1 cellular context compared by ENCODE assay signal in the genomic region with DNA sequence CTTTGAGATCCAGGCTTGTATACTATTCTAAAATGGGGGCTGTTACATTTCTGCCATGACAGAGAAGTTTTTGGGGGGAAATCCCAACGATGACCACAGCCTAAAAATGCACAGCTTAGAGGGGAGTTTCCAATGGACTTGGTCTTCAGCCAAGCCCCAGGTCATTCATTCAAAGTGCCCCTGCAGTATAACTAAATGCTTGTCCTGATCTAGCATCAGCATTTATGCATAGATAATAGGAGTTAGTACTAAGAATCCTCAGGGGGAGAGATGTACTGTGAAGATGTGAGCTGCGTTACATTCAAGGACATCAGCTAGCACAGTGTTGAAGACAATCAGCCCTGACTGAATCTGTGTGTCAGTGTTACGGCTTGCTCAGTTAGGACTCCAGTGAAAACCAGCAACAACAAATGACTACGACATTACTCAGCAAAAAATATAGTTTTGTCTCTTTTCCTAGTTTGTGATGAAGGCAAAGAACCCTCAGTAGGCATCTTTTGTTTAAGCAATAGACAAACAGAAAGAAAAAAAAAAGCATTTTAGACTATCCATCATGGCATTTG.
A peak's percentile ranks its signal among the peaks of the same experiment; 100 is the strongest.
TF ChIP-seq lines count a peak whose summit lies in the region.

No MANE protein-coding gene starts in this region.

TF ChIP-seq in GM12878, 131 proteins besides CTCF, POLR2A, EP300 and RAD21 (continued from another document and continues in another):
- TF ChIP-seq, protein P1, sequence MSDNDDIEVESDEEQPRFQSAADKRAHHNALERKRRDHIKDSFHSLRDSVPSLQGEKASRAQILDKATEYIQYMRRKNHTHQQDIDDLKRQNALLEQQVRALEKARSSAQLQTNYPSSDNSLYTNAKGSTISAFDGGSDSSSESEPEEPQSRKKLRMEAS (IDR thresholded peaks at IDR 0.05; ENCODE audit: low read depth, low read length): no peak
- TF ChIP-seq TAF1 (IDR thresholded peaks at IDR 0.05; ENCODE audit: borderline replicate concordance, low read depth, low read length) (peak; percentile 52; the same call in 1 of the 2 replicates), SMARCA5 (IDR thresholded peaks at IDR 0.05) (peak; percentile 34; the same call in 1 of the 2 replicates), SREBF1 (IDR thresholded peaks at IDR 0.05; ENCODE audit: low read length) (no peak), SREBF2 (IDR thresholded peaks at IDR 0.05; ENCODE audit: low read length) (no peak), TCF12 (IDR thresholded peaks at IDR 0.05; ENCODE audit: low read depth, low read length) (no peak), SUZ12 (IDR thresholded peaks at IDR 0.05; ENCODE audit: unreplicated experiment) (no peak), HDAC6 (IDR thresholded peaks at IDR 0.05; ENCODE audit: unreplicated experiment) (no peak), RUNX3 (IDR thresholded peaks at IDR 0.05; ENCODE audit: low read length) (peak; percentile 94), NFIC (IDR thresholded peaks at IDR 0.05; ENCODE audit: low read depth, low read length) (peak; percentile 85), ESRRA (IDR thresholded peaks at IDR 0.05; ENCODE audit: low read length) (no peak), HDGF (IDR thresholded peaks at IDR 0.05) (no peak), TCF3 (IDR thresholded peaks at IDR 0.05; ENCODE audit: borderline replicate concordance, insufficient read depth, low read depth, low read length) (no peak), IKZF2 (IDR thresholded peaks at IDR 0.05) (no peak), NR2F1 (conservative IDR thresholded peaks at IDR 0.05) (peak; percentile 63; the same call in 1 of the 2 replicates), CREB1 (IDR thresholded peaks at IDR 0.05; ENCODE audit: low read depth) (no peak), POLR2AphosphoS2 (IDR thresholded peaks at IDR 0.05; ENCODE audit: low read depth, low read length) (no peak), DPF2 (IDR thresholded peaks at IDR 0.05) (peak; percentile 17; the same call in 1 of the 2 replicates), NKRF (conservative IDR thresholded peaks at IDR 0.05) (no peak), E2F4 (IDR thresholded peaks at IDR 0.05; ENCODE audit: low read depth, low read length) (no peak), CBFB (IDR thresholded peaks at IDR 0.05; ENCODE audit: low read depth) (peak; percentile 87), KDM1A (IDR thresholded peaks at IDR 0.05; ENCODE audit: borderline replicate concordance) (no peak), SRF (IDR thresholded peaks at IDR 0.05; ENCODE audit: low read depth in 2 of 2, low read length in 2 of 2) (no peak), PAX5 (IDR thresholded peaks at IDR 0.05; ENCODE audit: borderline replicate concordance, low read depth, low read length) (peak; percentile 58; the same call in 1 of the 2 replicates), CBX3 (IDR thresholded peaks at IDR 0.05; ENCODE audit: borderline replicate concordance, low read depth) (no peak), TCF7 (IDR thresholded peaks at IDR 0.05; ENCODE audit: borderline replicate concordance) (no peak), CBX5 (IDR thresholded peaks at IDR 0.05; ENCODE audit: low read depth) (0 out of 2 replicates have a peak, but pooled peaks have one; percentile 53), EED (IDR thresholded peaks at IDR 0.05; ENCODE audit: low read depth) (no peak; the same call in 1 of the 2 replicates), MXI1 (IDR thresholded peaks at IDR 0.05; ENCODE audit: low read depth, low read length) (0 out of 2 replicates have a peak, but pooled peaks have one; percentile 35), GATAD2B (conservative IDR thresholded peaks at IDR 0.05; ENCODE audit: low read depth) (no peak; the same call in 1 of the 2 replicates), BMI1 (IDR thresholded peaks at IDR 0.05; ENCODE audit: borderline replicate concordance) (0 out of 2 replicates have a peak, but pooled peaks have one; percentile 16), IRF4 (IDR thresholded peaks at IDR 0.05; ENCODE audit: low read depth, low read length) (no peak), BRCA1 (IDR thresholded peaks at IDR 0.05; ENCODE audit: low read depth, low read length) (no peak), NFYA (IDR thresholded peaks at IDR 0.05; ENCODE audit: borderline replicate concordance, low read depth, low read length) (no peak), NRF1 (conservative IDR thresholded peaks at IDR 0.05; ENCODE audit: low read depth, low read length) (no peak), SMAD1 (IDR thresholded peaks at IDR 0.05; ENCODE audit: low read depth, partially characterized antibody) (peak; percentile 36), PML (IDR thresholded peaks at IDR 0.05; ENCODE audit: low read length) (peak; percentile 64; the same call in 1 of the 2 replicates)
- TF ChIP-seq, protein P2, sequence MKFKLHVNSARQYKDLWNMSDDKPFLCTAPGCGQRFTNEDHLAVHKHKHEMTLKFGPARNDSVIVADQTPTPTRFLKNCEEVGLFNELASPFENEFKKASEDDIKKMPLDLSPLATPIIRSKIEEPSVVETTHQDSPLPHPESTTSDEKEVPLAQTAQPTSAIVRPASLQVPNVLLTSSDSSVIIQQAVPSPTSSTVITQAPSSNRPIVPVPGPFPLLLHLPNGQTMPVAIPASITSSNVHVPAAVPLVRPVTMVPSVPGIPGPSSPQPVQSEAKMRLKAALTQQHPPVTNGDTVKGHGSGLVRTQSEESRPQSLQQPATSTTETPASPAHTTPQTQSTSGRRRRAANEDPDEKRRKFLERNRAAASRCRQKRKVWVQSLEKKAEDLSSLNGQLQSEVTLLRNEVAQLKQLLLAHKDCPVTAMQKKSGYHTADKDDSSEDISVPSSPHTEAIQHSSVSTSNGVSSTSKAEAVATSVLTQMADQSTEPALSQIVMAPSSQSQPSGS (IDR thresholded peaks at IDR 0.05; ENCODE audit: low read length): peak; percentile 68
- TF ChIP-seq, protein P3, sequence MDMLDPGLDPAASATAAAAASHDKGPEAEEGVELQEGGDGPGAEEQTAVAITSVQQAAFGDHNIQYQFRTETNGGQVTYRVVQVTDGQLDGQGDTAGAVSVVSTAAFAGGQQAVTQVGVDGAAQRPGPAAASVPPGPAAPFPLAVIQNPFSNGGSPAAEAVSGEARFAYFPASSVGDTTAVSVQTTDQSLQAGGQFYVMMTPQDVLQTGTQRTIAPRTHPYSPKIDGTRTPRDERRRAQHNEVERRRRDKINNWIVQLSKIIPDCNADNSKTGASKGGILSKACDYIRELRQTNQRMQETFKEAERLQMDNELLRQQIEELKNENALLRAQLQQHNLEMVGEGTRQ (IDR thresholded peaks at IDR 0.05; ENCODE audit: borderline replicate concordance, low read depth, low read length): no peak
- TF ChIP-seq, protein P4, sequence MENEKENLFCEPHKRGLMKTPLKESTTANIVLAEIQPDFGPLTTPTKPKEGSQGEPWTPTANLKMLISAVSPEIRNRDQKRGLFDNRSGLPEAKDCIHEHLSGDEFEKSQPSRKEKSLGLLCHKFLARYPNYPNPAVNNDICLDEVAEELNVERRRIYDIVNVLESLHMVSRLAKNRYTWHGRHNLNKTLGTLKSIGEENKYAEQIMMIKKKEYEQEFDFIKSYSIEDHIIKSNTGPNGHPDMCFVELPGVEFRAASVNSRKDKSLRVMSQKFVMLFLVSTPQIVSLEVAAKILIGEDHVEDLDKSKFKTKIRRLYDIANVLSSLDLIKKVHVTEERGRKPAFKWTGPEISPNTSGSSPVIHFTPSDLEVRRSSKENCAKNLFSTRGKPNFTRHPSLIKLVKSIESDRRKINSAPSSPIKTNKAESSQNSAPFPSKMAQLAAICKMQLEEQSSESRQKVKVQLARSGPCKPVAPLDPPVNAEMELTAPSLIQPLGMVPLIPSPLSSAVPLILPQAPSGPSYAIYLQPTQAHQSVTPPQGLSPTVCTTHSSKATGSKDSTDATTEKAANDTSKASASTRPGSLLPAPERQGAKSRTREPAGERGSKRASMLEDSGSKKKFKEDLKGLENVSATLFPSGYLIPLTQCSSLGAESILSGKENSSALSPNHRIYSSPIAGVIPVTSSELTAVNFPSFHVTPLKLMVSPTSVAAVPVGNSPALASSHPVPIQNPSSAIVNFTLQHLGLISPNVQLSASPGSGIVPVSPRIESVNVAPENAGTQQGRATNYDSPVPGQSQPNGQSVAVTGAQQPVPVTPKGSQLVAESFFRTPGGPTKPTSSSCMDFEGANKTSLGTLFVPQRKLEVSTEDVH (IDR thresholded peaks at IDR 0.05; ENCODE audit: low read depth, partially characterized antibody): no peak
- TF ChIP-seq, protein P5, sequence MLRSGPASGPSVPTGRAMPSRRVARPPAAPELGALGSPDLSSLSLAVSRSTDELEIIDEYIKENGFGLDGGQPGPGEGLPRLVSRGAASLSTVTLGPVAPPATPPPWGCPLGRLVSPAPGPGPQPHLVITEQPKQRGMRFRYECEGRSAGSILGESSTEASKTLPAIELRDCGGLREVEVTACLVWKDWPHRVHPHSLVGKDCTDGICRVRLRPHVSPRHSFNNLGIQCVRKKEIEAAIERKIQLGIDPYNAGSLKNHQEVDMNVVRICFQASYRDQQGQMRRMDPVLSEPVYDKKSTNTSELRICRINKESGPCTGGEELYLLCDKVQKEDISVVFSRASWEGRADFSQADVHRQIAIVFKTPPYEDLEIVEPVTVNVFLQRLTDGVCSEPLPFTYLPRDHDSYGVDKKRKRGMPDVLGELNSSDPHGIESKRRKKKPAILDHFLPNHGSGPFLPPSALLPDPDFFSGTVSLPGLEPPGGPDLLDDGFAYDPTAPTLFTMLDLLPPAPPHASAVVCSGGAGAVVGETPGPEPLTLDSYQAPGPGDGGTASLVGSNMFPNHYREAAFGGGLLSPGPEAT (IDR thresholded peaks at IDR 0.05; ENCODE audit: low read depth): peak; percentile 91
- TF ChIP-seq, protein P6, sequence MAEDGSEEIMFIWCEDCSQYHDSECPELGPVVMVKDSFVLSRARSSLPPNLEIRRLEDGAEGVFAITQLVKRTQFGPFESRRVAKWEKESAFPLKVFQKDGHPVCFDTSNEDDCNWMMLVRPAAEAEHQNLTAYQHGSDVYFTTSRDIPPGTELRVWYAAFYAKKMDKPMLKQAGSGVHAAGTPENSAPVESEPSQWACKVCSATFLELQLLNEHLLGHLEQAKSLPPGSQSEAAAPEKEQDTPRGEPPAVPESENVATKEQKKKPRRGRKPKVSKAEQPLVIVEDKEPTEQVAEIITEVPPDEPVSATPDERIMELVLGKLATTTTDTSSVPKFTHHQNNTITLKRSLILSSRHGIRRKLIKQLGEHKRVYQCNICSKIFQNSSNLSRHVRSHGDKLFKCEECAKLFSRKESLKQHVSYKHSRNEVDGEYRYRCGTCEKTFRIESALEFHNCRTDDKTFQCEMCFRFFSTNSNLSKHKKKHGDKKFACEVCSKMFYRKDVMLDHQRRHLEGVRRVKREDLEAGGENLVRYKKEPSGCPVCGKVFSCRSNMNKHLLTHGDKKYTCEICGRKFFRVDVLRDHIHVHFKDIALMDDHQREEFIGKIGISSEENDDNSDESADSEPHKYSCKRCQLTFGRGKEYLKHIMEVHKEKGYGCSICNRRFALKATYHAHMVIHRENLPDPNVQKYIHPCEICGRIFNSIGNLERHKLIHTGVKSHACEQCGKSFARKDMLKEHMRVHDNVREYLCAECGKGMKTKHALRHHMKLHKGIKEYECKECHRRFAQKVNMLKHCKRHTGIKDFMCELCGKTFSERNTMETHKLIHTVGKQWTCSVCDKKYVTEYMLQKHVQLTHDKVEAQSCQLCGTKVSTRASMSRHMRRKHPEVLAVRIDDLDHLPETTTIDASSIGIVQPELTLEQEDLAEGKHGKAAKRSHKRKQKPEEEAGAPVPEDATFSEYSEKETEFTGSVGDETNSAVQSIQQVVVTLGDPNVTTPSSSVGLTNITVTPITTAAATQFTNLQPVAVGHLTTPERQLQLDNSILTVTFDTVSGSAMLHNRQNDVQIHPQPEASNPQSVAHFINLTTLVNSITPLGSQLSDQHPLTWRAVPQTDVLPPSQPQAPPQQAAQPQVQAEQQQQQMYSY (CRISPR knock-in tag; IDR thresholded peaks at IDR 0.05): no peak
- TF ChIP-seq, protein P7, sequence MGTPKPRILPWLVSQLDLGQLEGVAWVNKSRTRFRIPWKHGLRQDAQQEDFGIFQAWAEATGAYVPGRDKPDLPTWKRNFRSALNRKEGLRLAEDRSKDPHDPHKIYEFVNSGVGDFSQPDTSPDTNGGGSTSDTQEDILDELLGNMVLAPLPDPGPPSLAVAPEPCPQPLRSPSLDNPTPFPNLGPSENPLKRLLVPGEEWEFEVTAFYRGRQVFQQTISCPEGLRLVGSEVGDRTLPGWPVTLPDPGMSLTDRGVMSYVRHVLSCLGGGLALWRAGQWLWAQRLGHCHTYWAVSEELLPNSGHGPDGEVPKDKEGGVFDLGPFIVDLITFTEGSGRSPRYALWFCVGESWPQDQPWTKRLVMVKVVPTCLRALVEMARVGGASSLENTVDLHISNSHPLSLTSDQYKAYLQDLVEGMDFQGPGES (IDR thresholded peaks at IDR 0.05): no peak
- TF ChIP-seq, protein P8, sequence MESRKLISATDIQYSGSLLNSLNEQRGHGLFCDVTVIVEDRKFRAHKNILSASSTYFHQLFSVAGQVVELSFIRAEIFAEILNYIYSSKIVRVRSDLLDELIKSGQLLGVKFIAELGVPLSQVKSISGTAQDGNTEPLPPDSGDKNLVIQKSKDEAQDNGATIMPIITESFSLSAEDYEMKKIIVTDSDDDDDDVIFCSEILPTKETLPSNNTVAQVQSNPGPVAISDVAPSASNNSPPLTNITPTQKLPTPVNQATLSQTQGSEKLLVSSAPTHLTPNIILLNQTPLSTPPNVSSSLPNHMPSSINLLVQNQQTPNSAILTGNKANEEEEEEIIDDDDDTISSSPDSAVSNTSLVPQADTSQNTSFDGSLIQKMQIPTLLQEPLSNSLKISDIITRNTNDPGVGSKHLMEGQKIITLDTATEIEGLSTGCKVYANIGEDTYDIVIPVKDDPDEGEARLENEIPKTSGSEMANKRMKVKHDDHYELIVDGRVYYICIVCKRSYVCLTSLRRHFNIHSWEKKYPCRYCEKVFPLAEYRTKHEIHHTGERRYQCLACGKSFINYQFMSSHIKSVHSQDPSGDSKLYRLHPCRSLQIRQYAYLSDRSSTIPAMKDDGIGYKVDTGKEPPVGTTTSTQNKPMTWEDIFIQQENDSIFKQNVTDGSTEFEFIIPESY (IDR thresholded peaks at IDR 0.05): no peak
